In genomic region chr6:88013554-88013953, GRCh38 we compare ENCODE assay signal across 15 cellular contexts. TPM values are rescaled to one million over a fixed set of nuclear protein-coding genes. Genes with fewer than 3 reads are reported as not detected.
A peak's percentile ranks its signal among the peaks of the same experiment; 100 is the strongest.
DNase-seq lines count a peak whose midpoint lies in the region; ATAC-seq and TF ChIP-seq lines count a peak whose summit lies in the region.
"Had no signal": no experiment of that assay in that cellular context is flagged by ENCODE, and none has a peak within 500 bp of the region (broad histone marks: within the 10 kb centered on the region; RNA-seq: fewer than 3 reads in every experiment).

No MANE protein-coding gene starts in this region.

- H3K27ac Mint-ChIP-seq in central memory CD8-positive, alpha-beta T cell (ENCODE audit: low read depth), result peak overlapping the region; percentile 70
- H3K27ac Mint-ChIP-seq in stimulated activated memory B cell treated with anti-CD40 and anti-IgM and Interleukin-4, amounts not matched to agents 10 μg/mL and 1 μg/mL and 100 μg/mL, for 72 hours, result peak overlapping the region; percentile 78

- H3K27me3 Mint-ChIP-seq in central memory CD8-positive, alpha-beta T cell, result peaks cover 5% of the 10 kb centered on the region
- H3K27me3 Mint-ChIP-seq in stimulated activated memory B cell treated with anti-CD40 and anti-IgM and Interleukin-4, amounts not matched to agents 10 μg/mL and 1 μg/mL and 100 μg/mL, for 72 hours, result no peaks in the 10 kb centered on the region

- CTCF ChIA-PET in mammary epithelial cell (lab: Charles Lee; ENCODE audit: low non-redundant PET), result no interaction called here

- H3K27ac ChIP-seq in mammary epithelial cell (ENCODE audit: insufficient read depth, low read depth, low read length), result no peak overlapping the region
- H3K27ac ChIP-seq in breast epithelium, result no peak overlapping the region
- H3K27ac ChIP-seq: C4-2B had no signal

- intact Hi-C loops in mammary epithelial cell (cut with micrococcal nuclease), result no loop called here
- intact Hi-C loops in breast epithelium (cut with DNase I; ENCODE audit: low total_unique reads), result no loop called here

- no peak overlapping the region for H2AFZ ChIP-seq in mammary epithelial cell (ENCODE audit: low read depth, low read length)

- no peaks in the 10 kb centered on the region for H3K27me3 ChIP-seq in mammary epithelial cell (ENCODE audit: insufficient read depth, low read length)
- H3K27me3 ChIP-seq in breast epithelium, result no peaks in the 10 kb centered on the region

- H3K9me3 ChIP-seq in mammary epithelial cell (replicated peaks; ENCODE audit: insufficient read depth, low read length) (no peaks in the 10 kb centered on the region), breast epithelium (no peaks in the 10 kb centered on the region)
- H3K9me3 ChIP-seq: mucosa of descending colon had no signal

- in situ Hi-C loops in mammary epithelial cell (cut with MboI; ENCODE audit: low sequenced_read_pairs in 2 of 2), result no loop called here

- dilution Hi-C loops in mammary epithelial cell (cut with HindIII; ENCODE audit: low sequenced_read_pairs), result no loop called here

- WGBS in mammary epithelial cell (ENCODE audit: low coverage, missing lambda C conversion rate), result 79% methylated on average over 2 of the region's 2 CpGs

- ATAC-seq in central memory CD8-positive, alpha-beta T cell (replicated peaks; ENCODE audit: extremely low read depth, poor library complexity, severe bottlenecking), result no peak
- ATAC-seq in stimulated activated memory B cell treated with anti-CD40 and anti-IgM and Interleukin-4, amounts not matched to agents 10 μg/mL and 1 μg/mL and 100 μg/mL, for 72 hours, result no peak
- ATAC-seq: sciatic nerve had no signal

- H3K9me3 Mint-ChIP-seq in central memory CD8-positive, alpha-beta T cell, result no peaks in the 10 kb centered on the region
- H3K9me3 Mint-ChIP-seq in stimulated activated memory B cell treated with anti-CD40 and anti-IgM and Interleukin-4, amounts not matched to agents 10 μg/mL and 1 μg/mL and 100 μg/mL, for 72 hours, result no peaks in the 10 kb centered on the region

- no peaks in the 10 kb centered on the region for H4K20me1 ChIP-seq in mammary epithelial cell (ENCODE audit: insufficient read depth, low read length)

- no peak overlapping the region for H3K4me3 Mint-ChIP-seq in central memory CD8-positive, alpha-beta T cell
- no peak overlapping the region for H3K4me3 Mint-ChIP-seq in stimulated activated memory B cell treated with anti-CD40 and anti-IgM and Interleukin-4, amounts not matched to agents 10 μg/mL and 1 μg/mL and 100 μg/mL, for 72 hours

- no peak for TF ChIP-seq POLR2A in breast epithelium (IDR thresholded peaks at IDR 0.05)

- no peak for DNase-seq in mammary epithelial cell
- DNase-seq in breast epithelium (ENCODE audit: low spot score in 2 of 2), result no peak
- peak; percentile 17 for DNase-seq in NAMALWA (ENCODE audit: low spot score)
- DNase-seq in central memory CD8-positive, alpha-beta T cell (ENCODE audit: low spot score in 2 of 2), result no peak
- no peak for DNase-seq in NCI-H524 (lab: John Stamatoyannopoulos, UW)
- no peak for DNase-seq in NCI-H1694 treated with DMSO at 0.1 percent for 48 hours (lab: John Stamatoyannopoulos, UW)
- DNase-seq in NCI-H128 (lab: John Stamatoyannopoulos, UW; ENCODE audit: unreplicated experiment), result no peak
- DNase-seq: activated CD4-positive, alpha-beta T cell treated with anti-CD3 and anti-CD28 coated beads, Interleukin-2, amount 50 U/mL, for 48 hours; mucosa of descending colon; NCI-H1092 treated with DMSO at 0.1 percent for 48 hours; trophoblast cell had no signal

- H3K4me1 ChIP-seq in mammary epithelial cell (ENCODE audit: insufficient read depth, low read length), result no peaks in the 10 kb centered on the region
- H3K4me1 ChIP-seq in breast epithelium, result no peaks in the 10 kb centered on the region

- H3K4me1 Mint-ChIP-seq in central memory CD8-positive, alpha-beta T cell, result peaks cover 11% of the 10 kb centered on the region
- H3K4me1 Mint-ChIP-seq in stimulated activated memory B cell treated with anti-CD40 and anti-IgM and Interleukin-4, amounts not matched to agents 10 μg/mL and 1 μg/mL and 100 μg/mL, for 72 hours, result peaks cover 16% of the 10 kb centered on the region

- H3K4me2 ChIP-seq in mammary epithelial cell (ENCODE audit: insufficient read depth, low read depth, low read length), result no peak overlapping the region

- BruUV-seq in mammary epithelial cell (replicated peaks; lab: Mats Ljungman, UMichigan), result no TSS peak

- no peaks in the 10 kb centered on the region for H3K36me3 ChIP-seq in mammary epithelial cell (ENCODE audit: insufficient read depth, low read length)
- no peaks in the 10 kb centered on the region for H3K36me3 ChIP-seq in breast epithelium

- TF ChIP-seq CTCF in mammary epithelial cell (conservative IDR thresholded peaks at IDR 0.05 in 1 of 2, IDR thresholded peaks at IDR 0.05 in 1 of 2; ENCODE audit: extremely low read depth in 1 of 2, insufficient read depth in 1 of 2, low read depth in 1 of 2, low read length in 2 of 2) (peak; percentile 12 to 24), breast epithelium (IDR thresholded peaks at IDR 0.05) (no peak)

- no peaks in the 10 kb centered on the region for H3K79me2 ChIP-seq in mammary epithelial cell (ENCODE audit: insufficient read depth, low read length)

- H3K36me3 Mint-ChIP-seq in central memory CD8-positive, alpha-beta T cell (ENCODE audit: insufficient read depth), result no peaks in the 10 kb centered on the region
- H3K36me3 Mint-ChIP-seq in stimulated activated memory B cell treated with anti-CD40 and anti-IgM and Interleukin-4, amounts not matched to agents 10 μg/mL and 1 μg/mL and 100 μg/mL, for 72 hours, result no peaks in the 10 kb centered on the region

- no peak overlapping the region for H3K9ac ChIP-seq in mammary epithelial cell (ENCODE audit: insufficient read depth, low read length)

- H3K4me3 ChIP-seq in mammary epithelial cell (replicated peaks in 1 of 3; ENCODE audit: insufficient read depth in 1 of 3, low read depth in 2 of 3, low read length in 3 of 3) (no peak overlapping the region), breast epithelium (no peak overlapping the region)
- H3K4me3 ChIP-seq: mucosa of descending colon had no signal

RNA-seq across cellular contexts. Expression of gene SPACA1, which starts 34.1 kb away (rescaled TPM):
- not detected for total RNA-seq in mammary epithelial cell
- not detected for polyA plus RNA-seq in mammary epithelial cell
- not detected for polyA minus RNA-seq in mammary epithelial cell
- total RNA-seq in breast epithelium, result not detected
- total RNA-seq: endothelial cell of umbilical vein, mucosa of descending colon, sciatic nerve had no signal
- polyA plus RNA-seq: endothelial cell of umbilical vein had no signal

Comparison
In these comparisons a context has a peak if more than half of its experiments do, and no peak if none do; other contexts are left out.
1. CTCF ChIP-seq: peak in mammary epithelial cell (2 of 2); none in breast epithelium (0 of 3).